ENCODE assay signal across 12 cellular contexts in genomic region chr12:85273411-85274075, GRCh38. TPM values are rescaled to one million over a fixed set of nuclear protein-coding genes. Genes with fewer than 3 reads are reported as not detected.
DNase-seq lines count a peak whose midpoint lies in the region; ATAC-seq lines count a peak whose summit lies in the region.
"Had no signal": no experiment of that assay in that cellular context is flagged by ENCODE, and none has a peak within 500 bp of the region (broad histone marks: within the 10 kb centered on the region; RNA-seq: fewer than 3 reads in every experiment).

No MANE protein-coding gene starts in this region.

- DNase-seq in Right ventricle myocardium superior, result peak; percentile 27
- no peak for DNase-seq in left ventricle myocardium superior
- no peak for DNase-seq in iPS DF 6.9 (ENCODE audit: low read depth, low spot score)
- DNase-seq in EL, result no peak
- DNase-seq in HT-29 (ENCODE audit: low spot score), result no peak
- DNase-seq in NCI-H2196 (lab: John Stamatoyannopoulos, UW; ENCODE audit: unreplicated experiment), result no peak
- no peak for DNase-seq in H4 (ENCODE audit: low spot score)
- DNase-seq: activated CD4-positive, alpha-beta T cell treated with anti-CD3 and anti-CD28 coated beads, Interleukin-2, amount 10 ng/mL, durations not matched to agents 7 days and 5 days; activated naive CD8-positive, alpha-beta T cell treated with anti-CD3 and anti-CD28 coated beads, Interleukin-2, amount 10 ng/mL, durations not matched to agents 7 days and 5 days; NCI-H1694 treated with DMSO at 0.1 percent for 48 hours had no signal

- no peak for ATAC-seq in Right ventricle myocardium superior (ENCODE audit: poor library complexity)
- ATAC-seq in left ventricle myocardium superior, result no peak
- peak; percentile 55 for ATAC-seq in HG03565 (IDR thresholded peaks at IDR 0.05; ENCODE audit: unreplicated experiment)
- ATAC-seq: left lobe of liver had no signal

- H3K27ac ChIP-seq in iPS DF 6.9 (ENCODE audit: low read length), result no peak overlapping the region

- H3K36me3 ChIP-seq in iPS DF 6.9 (ENCODE audit: control insufficient read depth, insufficient read depth, low read length), result no peaks in the 10 kb centered on the region

- peaks cover 3% of the 10 kb centered on the region for H3K4me1 ChIP-seq in iPS DF 6.9 (ENCODE audit: control insufficient read depth, insufficient read depth, low read length)

- no peaks in the 10 kb centered on the region for H3K9me3 ChIP-seq in iPS DF 6.9 (ENCODE audit: control insufficient read depth, insufficient read depth, low read length)

- WGBS in iPS DF 6.9 (ENCODE audit: insufficient coverage, insufficient read length), result no CpG with 5 or more reads among the region's 32 CpGs

- intact Hi-C loops in Right ventricle myocardium superior (cut with DNase I) (no loop called here), left ventricle myocardium superior (cut with micrococcal nuclease) (no loop called here)

- peak overlapping the region; percentile 20; the same call in 1 of the 2 replicates for H3K4me3 ChIP-seq in iPS DF 6.9 (ENCODE audit: low read length)

- H3K27me3 ChIP-seq in iPS DF 6.9 (ENCODE audit: control insufficient read depth, insufficient read depth, low read length), result peaks cover 47% of the 10 kb centered on the region

RNA-seq across cellular contexts. Expression of gene ALX1, which starts 6.5 kb away (rescaled TPM):
- not detected for total RNA-seq in Right ventricle myocardium superior
- total RNA-seq in left ventricle myocardium superior, result not detected
- not detected in 2 replicates for total RNA-seq in HT-29 (2014; rRNA removed; shearing (Covaris generic))
- total RNA-seq in H4 (2014; rRNA removed; shearing (Covaris generic)), result 7.0 and 11.5 TPM in 2 replicates
- total RNA-seq: activated CD4-positive, alpha-beta T cell treated with anti-CD3 and anti-CD28 coated beads, Interleukin-2, amount 10 ng/mL, durations not matched to agents 7 days and 5 days; activated naive CD8-positive, alpha-beta T cell treated with anti-CD3 and anti-CD28 coated beads, Interleukin-2, amount 10 ng/mL, durations not matched to agents 7 days and 5 days; left lobe of liver had no signal
